ENCODE assay signal across 19 cellular contexts in the genomic region with DNA sequence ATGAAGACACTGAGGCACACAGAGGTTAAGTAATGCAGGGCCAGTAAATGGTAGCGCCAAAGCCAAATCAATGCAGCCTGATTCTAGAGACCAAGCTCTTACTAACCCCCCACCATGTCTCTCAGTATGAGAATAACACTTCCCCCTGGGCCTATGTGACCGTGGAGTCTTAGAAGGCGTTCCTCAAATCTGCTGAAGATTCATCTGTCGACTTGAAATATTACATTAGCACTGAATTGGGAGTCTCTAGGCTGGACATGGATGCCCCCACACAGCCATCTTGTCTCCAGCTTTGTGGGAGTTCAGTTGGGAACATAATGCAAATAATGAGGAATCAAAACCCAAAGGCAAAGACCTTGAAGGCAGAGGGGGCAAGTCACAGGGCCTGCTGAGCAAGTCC.
A peak's percentile ranks its signal among the peaks of the same experiment; 100 is the strongest.
DNase-seq lines count a peak whose midpoint lies in the region; FAIRE-seq and TF ChIP-seq lines count a peak whose summit lies in the region.
"Had no signal": no experiment of that assay in that cellular context is flagged by ENCODE, and none has a peak within 500 bp of the region (broad histone marks: within the 10 kb centered on the region; RNA-seq: fewer than 3 reads in every experiment).

No MANE protein-coding gene starts in this region.

- peak; percentile 1 for DNase-seq in activated CD8-positive, alpha-beta memory T cell treated with anti-CD3 and anti-CD28 coated beads for 24 hours
- DNase-seq in activated CD8-positive, alpha-beta memory T cell treated with anti-CD3 and anti-CD28 coated beads, Interleukin-2, amount 50 U/mL, for 48 hours, result no peak
- DNase-seq in bronchial epithelial cell (ENCODE audit: low read depth), result no peak
- peak; percentile 20 for DNase-seq in islet precursor cell
- DNase-seq in H7, result no peak
- DNase-seq in GM12891 (ENCODE audit: insufficient read length, low spot score), result no peak
- DNase-seq: AML-193; Caco-2; Calu3; CD4-positive, alpha-beta T cell; CD8-positive, alpha-beta T cell; DMS79 treated with DMSO at 0.1 percent for 48 hours; GF-D8 had no signal

- H3K27me3 ChIP-seq in bronchial epithelial cell (ENCODE audit: control insufficient read depth, insufficient read depth, low read length) (no peaks in the 10 kb centered on the region), H7 (ENCODE audit: control insufficient read depth, insufficient read depth, low read length) (no peaks in the 10 kb centered on the region)
- H3K27me3 ChIP-seq: BLaER1 treated with 17β-estradiol and CSF1 and Interleukin-3, amounts not matched to agents 10 nM and 100 nM had no signal

- no peak for TF ChIP-seq CTCF in bronchial epithelial cell (IDR thresholded peaks at IDR 0.05; ENCODE audit: insufficient read depth, low read length, severe bottlenecking)

- H3K4me3 ChIP-seq in bronchial epithelial cell (ENCODE audit: low read depth, low read length), result no peak overlapping the region
- H3K4me3 ChIP-seq in H7 (ENCODE audit: insufficient read depth, low read depth, low read length), result no peak overlapping the region
- H3K4me3 ChIP-seq: A549; BLaER1 treated with 17β-estradiol and CSF1 and Interleukin-3, amounts not matched to agents 10 nM and 100 nM; GM12878 had no signal

- TF ChIP-seq POLR2A in GM12891 (IDR thresholded peaks at IDR 0.05; ENCODE audit: low read depth, low read length), result no peak

- FAIRE-seq in bronchial epithelial cell (lab: Jason Lieb, UNC), result peak; percentile 76
- no peak for FAIRE-seq in GM12891 (lab: Jason Lieb, UNC)
- FAIRE-seq: A549, D721Med, G401.6, GM12878, GM19239 had no signal

- H3K36me3 ChIP-seq in bronchial epithelial cell (ENCODE audit: control insufficient read depth, insufficient read depth, low read length), result no peaks in the 10 kb centered on the region
- H3K36me3 ChIP-seq in H7 (replicated peaks; ENCODE audit: control insufficient read depth, insufficient read depth, low read length), result no peaks in the 10 kb centered on the region
- H3K36me3 ChIP-seq: BLaER1 treated with 17β-estradiol and CSF1 and Interleukin-3, amounts not matched to agents 10 nM and 100 nM had no signal

TF ChIP-seq in GM12891, 5 proteins besides CTCF, POLR2A, EP300 and RAD21:
- TF ChIP-seq SPI1 (IDR thresholded peaks at IDR 0.05; ENCODE audit: low read depth, low read length), result no peak
- TF ChIP-seq TAF1 (IDR thresholded peaks at IDR 0.05; ENCODE audit: low read depth, low read length), result no peak
- TF ChIP-seq POU2F2 (IDR thresholded peaks at IDR 0.05; ENCODE audit: low read depth, low read length), result no peak
- no peak for TF ChIP-seq POLR2AphosphoS5 (IDR thresholded peaks at IDR 0.05; ENCODE audit: low read depth, low read length)
- no peak for TF ChIP-seq PAX5 (IDR thresholded peaks at IDR 0.05; ENCODE audit: insufficient read depth, low read length, severe bottlenecking)
TF ChIP-seq in GM12891: peak in this region for 0.

Comparison
In these comparisons a context has a peak if more than half of its experiments do, and no peak if none do; other contexts are left out.
1. DNase-seq: peak in activated CD8-positive, alpha-beta memory T cell treated with anti-CD3 and anti-CD28 coated beads for 24 hours (single experiment) and islet precursor cell (single experiment); none in activated CD8-positive, alpha-beta memory T cell treated with anti-CD3 and anti-CD28 coated beads, Interleukin-2, amount 50 U/mL, for 48 hours (single experiment), bronchial epithelial cell (single experiment), H7 (single experiment) and GM12891 (single experiment).